Comparison of ENCODE assay signal across 8 cellular contexts in the genomic region with DNA sequence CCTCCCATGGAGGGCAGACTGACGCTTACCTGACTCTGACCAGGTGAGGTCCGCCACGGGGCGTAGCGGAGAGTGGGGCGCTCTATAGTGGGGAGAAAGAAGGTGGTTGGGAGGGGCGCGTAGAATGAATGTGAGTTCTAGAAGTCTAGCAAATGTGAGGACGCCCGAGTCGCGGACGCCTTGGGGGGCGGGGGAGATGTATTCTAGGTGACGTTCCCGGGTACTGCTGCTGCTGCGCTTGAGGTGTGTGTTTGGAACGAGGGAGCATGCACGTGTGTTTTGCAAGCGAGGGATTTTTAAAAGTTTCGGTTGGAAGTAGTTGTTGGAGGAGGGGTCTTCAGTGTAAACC.
DNase-seq lines count a peak whose midpoint lies in the region; ATAC-seq and TF ChIP-seq lines count a peak whose summit lies in the region.

No MANE protein-coding gene starts in this region.

- CTCF ChIA-PET in AG04449 (lab: Yijun Ruan, JAX): interaction anchor here (0.6 to 1.6 kb wide), 5 partner anchors 8 to 172 kb away, joined by 3 to 5 read pairs (median 3); no protein-coding TSS in a partner anchor

- no peak for TF ChIP-seq CTCF in AG04449 (IDR thresholded peaks at IDR 0.05; ENCODE audit: insufficient read depth, low read length, missing control alignments)

- POLR2A ChIA-PET in AG04449 (lab: Yijun Ruan, JAX): interaction anchor here (0.7 kb wide), 4 partner anchors 12 to 172 kb away, joined by 3 to 5 read pairs (median 4); a partner anchor contains a TSS

- H3K4me3 ChIP-seq in AG04449 (ENCODE audit: low read depth, low read length): peak overlapping the region; percentile 96

- peak; percentile 36 for ATAC-seq in GM18867 (IDR thresholded peaks at IDR 0.05; ENCODE audit: unreplicated experiment)
- peak; percentile 30 for ATAC-seq in HG03103 (IDR thresholded peaks at IDR 0.05; ENCODE audit: low read depth, unreplicated experiment)

- no peak for DNase-seq in AG04449 (ENCODE audit: low read depth, low spot score)
- DNase-seq in NOMO-1 treated with dmso at 0.1 percent for 144 hours (lab: John Stamatoyannopoulos, UW; ENCODE audit: unreplicated experiment): peak; percentile 13
- DNase-seq in activated effector memory CD4-positive, alpha-beta T cell treated with Interleukin-2 at 50 U/mL for 16 hours: peak; percentile 22
- peak; percentile 40 for DNase-seq in germinal center (ENCODE audit: low spot score)
- DNase-seq in putamen (ENCODE audit: low spot score): peak; percentile 23
- no peak for DNase-seq in GOT3 (lab: John Stamatoyannopoulos, UW)

Comparison
In these comparisons a context has a peak if more than half of its experiments do, and no peak if none do; other contexts are left out.
1. DNase-seq: peak in NOMO-1 treated with dmso at 0.1 percent for 144 hours (single experiment), activated effector memory CD4-positive, alpha-beta T cell treated with Interleukin-2 at 50 U/mL for 16 hours (single experiment), germinal center (single experiment) and putamen (single experiment); none in AG04449 (single experiment) and GOT3 (single experiment).